In genomic region chr16:10324210-10324609, GRCh38 we compare ENCODE assay signal across 20 cellular contexts.
A peak's percentile ranks its signal among the peaks of the same experiment; 100 is the strongest.
DNase-seq lines count a peak whose midpoint lies in the region; ATAC-seq and TF ChIP-seq lines count a peak whose summit lies in the region.
"Had no signal": no experiment of that assay in that cellular context is flagged by ENCODE, and none has a peak within 500 bp of the region (broad histone marks: within the 10 kb centered on the region; RNA-seq: fewer than 3 reads in every experiment).

No MANE protein-coding gene starts in this region.

- ATAC-seq in Right ventricle myocardium superior (ENCODE audit: poor library complexity) (no peak), HG03045 (IDR thresholded peaks at IDR 0.05; ENCODE audit: unreplicated experiment) (no peak)
- no peak for ATAC-seq in effector memory CD8-positive, alpha-beta T cell (replicated peaks)
- ATAC-seq: CD8-positive, alpha-beta T cell had no signal

- H3K4me1 Mint-ChIP-seq in effector memory CD8-positive, alpha-beta T cell (ENCODE audit: low read depth in 2 of 2), result peaks cover 9 to 12% of the 10 kb centered on the region in 2 donors
- no peaks in the 10 kb centered on the region for H3K4me1 Mint-ChIP-seq in glutamatergic neuron (ENCODE audit: low read depth, unreplicated experiment)

- peaks cover 11% of the 10 kb centered on the region for H3K4me1 ChIP-seq in cardiac muscle cell (ENCODE audit: low read depth)
- H3K4me1 ChIP-seq in trophoblast cell (ENCODE audit: control insufficient read depth in 1 of 2, insufficient read depth in 2 of 2, low read length in 2 of 2), result peaks cover 3 to 8% of the 10 kb centered on the region in 2 experiments
- H3K4me1 ChIP-seq: HAP-1 had no signal

- H3K4ac ChIP-seq in trophoblast cell (ENCODE audit: low read depth, low read length), result no peak overlapping the region

- no peaks in the 10 kb centered on the region for H3K36me3 Mint-ChIP-seq in effector memory CD8-positive, alpha-beta T cell (ENCODE audit: insufficient read depth)
- H3K36me3 Mint-ChIP-seq in glutamatergic neuron (ENCODE audit: unreplicated experiment), result no peaks in the 10 kb centered on the region

- H2BK12ac ChIP-seq in trophoblast cell (ENCODE audit: low read length), result peak overlapping the region; percentile 77

- H4K12ac ChIP-seq in trophoblast cell (ENCODE audit: low read depth, low read length), result no peak overlapping the region

- H2AK5ac ChIP-seq in trophoblast cell (ENCODE audit: low read length), result no peak overlapping the region

- peak overlapping the region; percentile 19 for H4K91ac ChIP-seq in trophoblast cell (ENCODE audit: low read depth, low read length)

- H3K36me3 ChIP-seq in cardiac muscle cell (no peaks in the 10 kb centered on the region), trophoblast cell (ENCODE audit: control insufficient read depth in 1 of 2, insufficient read depth in 2 of 2, low read length in 2 of 2) (no peaks in the 10 kb centered on the region)
- H3K36me3 ChIP-seq: BLaER1, HAP-1 had no signal

- H3K4me2 ChIP-seq in trophoblast cell (ENCODE audit: low read length), result peak overlapping the region; percentile 32
- H3K4me2 ChIP-seq: BLaER1 had no signal

- H3K79me1 ChIP-seq in trophoblast cell (ENCODE audit: low read length), result peaks cover 10% of the 10 kb centered on the region

- WGBS in trophoblast cell (ENCODE audit: extremely low coverage, insufficient coverage, insufficient read length), result no CpG with 5 or more reads among the region's 2 CpGs

- H3K9me3 Mint-ChIP-seq in effector memory CD8-positive, alpha-beta T cell, result peaks cover 0 to 4% of the 10 kb centered on the region in 2 donors
- H3K9me3 Mint-ChIP-seq in glutamatergic neuron (ENCODE audit: unreplicated experiment), result no peaks in the 10 kb centered on the region

- H3K9me3 ChIP-seq in cardiac muscle cell (ENCODE audit: low read depth) (no peaks in the 10 kb centered on the region), trophoblast cell (ENCODE audit: insufficient read depth, low read depth, low read length) (no peaks in the 10 kb centered on the region)
- H3K9me3 ChIP-seq: BLaER1, HAP-1 had no signal

- intact Hi-C loops in Right ventricle myocardium superior (cut with DNase I), result no loop called here

- no peak overlapping the region for H3K23ac ChIP-seq in trophoblast cell (ENCODE audit: low read length)

- H3K9ac ChIP-seq in trophoblast cell (ENCODE audit: low read length), result no peak overlapping the region
- H3K9ac ChIP-seq: BLaER1 had no signal

- H2BK120ac ChIP-seq in trophoblast cell (ENCODE audit: insufficient read depth, low read length, poor library complexity), result no peak overlapping the region

- TF ChIP-seq CTCF in cardiac muscle cell (IDR thresholded peaks at IDR 0.05; ENCODE audit: low read depth, low read length), result no peak
- TF ChIP-seq CTCF in glutamatergic neuron (IDR thresholded peaks at IDR 0.05; ENCODE audit: partially characterized antibody, unreplicated experiment), result no peak

- no peak overlapping the region for H3K18ac ChIP-seq in trophoblast cell (ENCODE audit: low read length)

- H3K4me3 ChIP-seq in cardiac muscle cell, result no peak overlapping the region
- H3K4me3 ChIP-seq in trophoblast cell (ENCODE audit: low read depth, low read length), result no peak overlapping the region
- H3K4me3 ChIP-seq: BLaER1, HAP-1 had no signal

- DNase-seq in cardiac muscle cell (ENCODE audit: low read depth in 1 of 2, low spot score in 1 of 2), result no peak
- no peak for DNase-seq in Right ventricle myocardium superior
- no peak for DNase-seq in effector memory CD8-positive, alpha-beta T cell
- DNase-seq in trophoblast cell, result peak in 1 of 2 donors; percentile 74
- no peak for DNase-seq in stimulated activated CD8-positive, alpha-beta memory T cell treated with anti-CD3 and anti-CD28 coated beads, Interleukin-4, amount 100 ng/mL, for 48 hours
- DNase-seq in activated CD8-positive, alpha-beta memory T cell treated with anti-CD3 and anti-CD28 coated beads, Interleukin-2, amount 50 U/mL, for 48 hours, result no peak
- DNase-seq in glutamatergic neuron, result no peak
- DNase-seq: Caco-2; CD4-positive, CD25-positive, alpha-beta regulatory T cell; CD8-positive, alpha-beta T cell; DMS79; EL; GDM1; GOT3 had no signal

- H3K27ac ChIP-seq in cardiac muscle cell (peak overlapping the region; percentile 92), trophoblast cell (ENCODE audit: low read depth, low read length) (peak overlapping the region; percentile 79)
- H3K27ac ChIP-seq: 22Rv1, BLaER1, C4-2B had no signal

- H4K8ac ChIP-seq in trophoblast cell (ENCODE audit: low read depth, low read length), result no peak overlapping the region

- H3K27me3 ChIP-seq in cardiac muscle cell (no peaks in the 10 kb centered on the region), trophoblast cell (ENCODE audit: insufficient read depth, low read length) (no peaks in the 10 kb centered on the region)
- H3K27me3 ChIP-seq: BLaER1 had no signal

- peak overlapping the region; percentile 18 for H2BK5ac ChIP-seq in trophoblast cell (ENCODE audit: low read depth, low read length, poor library complexity)

- no peak overlapping the region for H3K4me3 Mint-ChIP-seq in effector memory CD8-positive, alpha-beta T cell
- H3K4me3 Mint-ChIP-seq in glutamatergic neuron (ENCODE audit: unreplicated experiment), result no peak overlapping the region
- H3K4me3 Mint-ChIP-seq: B cell; CD4-positive, CD25-positive, alpha-beta regulatory T cell; CD8-positive, alpha-beta T cell had no signal

- H3K79me2 ChIP-seq in trophoblast cell (ENCODE audit: control insufficient read depth, insufficient read depth, low read length, poor library complexity), result no peaks in the 10 kb centered on the region

- no peak overlapping the region for H3K14ac ChIP-seq in trophoblast cell (ENCODE audit: low read length)

- no peaks in the 10 kb centered on the region for H3K27me3 Mint-ChIP-seq in effector memory CD8-positive, alpha-beta T cell
- no peaks in the 10 kb centered on the region for H3K27me3 Mint-ChIP-seq in glutamatergic neuron (ENCODE audit: unreplicated experiment)
- H3K27me3 Mint-ChIP-seq: B cell; CD4-positive, CD25-positive, alpha-beta regulatory T cell had no signal

- no peak overlapping the region for H2AFZ ChIP-seq in trophoblast cell (ENCODE audit: insufficient read depth, low read length, poor library complexity)

- peak overlapping the region; percentile 36 to 52 for H3K27ac Mint-ChIP-seq in effector memory CD8-positive, alpha-beta T cell
- H3K27ac Mint-ChIP-seq in glutamatergic neuron (ENCODE audit: unreplicated experiment), result no peak overlapping the region
